ENCODE assay signal across 16 cellular contexts in the genomic region with DNA sequence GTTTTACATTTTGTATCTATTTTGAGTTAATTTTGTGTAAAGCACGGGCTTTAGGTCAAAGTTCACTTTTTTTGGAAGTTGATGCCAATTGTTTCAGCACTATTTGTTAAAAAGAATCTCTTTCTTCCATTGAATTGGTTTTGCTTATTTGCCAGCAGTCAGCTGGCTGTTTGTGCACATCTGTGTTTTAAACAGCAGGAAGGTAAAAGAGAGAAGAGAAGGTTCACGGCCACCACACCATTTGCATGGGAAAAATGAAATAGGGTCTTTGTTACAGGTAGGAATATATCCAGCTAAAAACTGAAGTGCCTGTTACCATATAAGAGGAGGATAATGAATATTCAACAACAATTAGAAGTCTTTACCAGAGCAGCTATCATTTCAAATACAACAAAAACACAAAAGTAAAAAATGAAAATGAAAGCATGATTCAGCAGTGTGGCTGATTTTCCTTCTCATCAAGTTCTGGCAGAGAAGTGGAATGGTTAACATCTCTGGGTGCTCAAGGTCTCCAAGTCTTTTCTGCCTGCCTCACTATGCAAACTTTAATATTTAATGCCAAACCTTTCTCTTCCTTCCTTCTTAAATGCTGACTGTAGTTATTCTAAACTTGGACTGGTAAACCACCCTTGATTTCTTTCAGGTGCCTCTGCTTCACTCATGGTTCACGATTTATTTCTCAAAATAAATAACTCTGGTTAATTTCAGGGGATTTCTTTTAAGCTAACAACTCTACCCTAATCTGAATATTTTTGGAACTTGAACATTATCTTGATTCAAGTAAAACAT.
DNase-seq lines count a peak whose midpoint lies in the region; ATAC-seq lines count a peak whose summit lies in the region.
"Had no signal": no experiment of that assay in that cellular context is flagged by ENCODE, and none has a peak within 500 bp of the region (broad histone marks: within the 10 kb centered on the region; RNA-seq: fewer than 3 reads in every experiment).

No MANE protein-coding gene starts in this region.

- ATAC-seq in GM19324 (IDR thresholded peaks at IDR 0.05; ENCODE audit: low FRiP score, unreplicated experiment) (peak; percentile 47), HG02870 (IDR thresholded peaks at IDR 0.05; ENCODE audit: unreplicated experiment) (peak; percentile 44), HG03521 (IDR thresholded peaks at IDR 0.05; ENCODE audit: unreplicated experiment) (no peak)
- ATAC-seq: activated naive CD8-positive, alpha-beta T cell treated with anti-CD3 and anti-CD28 coated beads, Interleukin-2, amount 50 U/mL, for 24 hours had no signal

- DNase-seq in Caki2 (ENCODE audit: low read depth) (peak; percentile 3), NCI-H526 treated with DMSO at 0.1 percent for 48 hours (lab: John Stamatoyannopoulos, UW) (peak; percentile 77), ecto neural progenitor cell (ENCODE audit: low spot score) (no peak), caudate nucleus (lab: John Stamatoyannopoulos, UW) (no peak), LoVo (ENCODE audit: low spot score) (no peak)
- DNase-seq: activated naive CD8-positive, alpha-beta T cell treated with anti-CD3 and anti-CD28 coated beads, Interleukin-2, amount 50 U/mL, for 24 hours; endodermal cell; H7; hippocampal formation; IMR-90; NCI-H345; SW 1271; transverse colon had no signal

- in situ Hi-C loops in Caki2 (cut with HindIII; ENCODE audit: low pct_unique_long_range_greater_than_20kb, low sequenced_read_pairs): no loop called here

- H3K27ac ChIP-seq in caudate nucleus (ENCODE audit: low read depth, low read length): no peak overlapping the region
- H3K27ac ChIP-seq: transverse colon had no signal

Comparison
In these comparisons a context has a peak if more than half of its experiments do, and no peak if none do; other contexts are left out.
1. DNase-seq: peak in Caki2 (single experiment) and NCI-H526 treated with DMSO at 0.1 percent for 48 hours (single experiment); none in ecto neural progenitor cell (single experiment), caudate nucleus (0 of 61) and LoVo (single experiment).